22 cellular contexts compared by ENCODE assay signal in the genomic region with DNA sequence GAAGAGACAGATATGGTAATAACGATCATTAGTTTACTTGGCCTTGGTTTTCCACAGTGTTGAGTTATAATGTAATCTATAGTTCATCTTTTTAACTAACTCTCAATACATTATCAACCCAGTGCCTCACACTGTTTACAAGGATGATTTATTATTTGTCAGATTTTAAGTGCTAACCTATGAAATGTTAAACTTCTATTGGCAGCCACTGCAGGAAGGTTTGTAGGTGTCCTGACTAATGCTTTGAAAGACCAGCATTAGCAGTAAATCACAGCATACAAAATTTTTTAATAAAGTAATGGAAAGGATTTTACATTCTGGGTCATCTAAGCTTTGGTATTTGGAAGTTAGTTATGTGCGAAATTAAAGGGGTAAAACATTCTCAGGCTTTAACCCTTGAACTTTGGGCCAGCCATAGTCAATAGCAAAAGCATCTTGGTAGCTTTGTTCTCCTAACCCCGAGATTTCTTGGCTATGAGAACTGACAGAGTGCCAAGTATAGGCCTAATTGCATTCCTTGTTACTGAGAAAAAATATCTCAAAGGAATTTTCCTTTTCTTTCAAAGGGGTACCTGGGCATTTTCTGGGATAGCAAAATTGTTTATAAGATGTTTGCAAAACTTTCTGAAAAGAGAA. TPM values are rescaled to one million over a fixed set of nuclear protein-coding genes. Genes with fewer than 3 reads are reported as not detected.
DNase-seq lines count a peak whose midpoint lies in the region; TF ChIP-seq lines count a peak whose summit lies in the region.
"Had no signal": no experiment of that assay in that cellular context is flagged by ENCODE, and none has a peak within 500 bp of the region (broad histone marks: within the 10 kb centered on the region; RNA-seq: fewer than 3 reads in every experiment).

No MANE protein-coding gene starts in this region.

- H3K9me3 ChIP-seq in mesenchymal stem cell (ENCODE audit: control insufficient read depth, low read length) (no peaks in the 10 kb centered on the region), vagina (no peaks in the 10 kb centered on the region), OCI-LY7 (ENCODE audit: low read length) (no peaks in the 10 kb centered on the region)
- H3K9me3 ChIP-seq: BE2C, gastrocnemius medialis, left lung, uterus had no signal

- H2BK15ac ChIP-seq in mesenchymal stem cell (ENCODE audit: low read depth, poor library complexity, severe bottlenecking): no peak overlapping the region

- in situ Hi-C loops in astrocyte of the spinal cord (cut with HindIII; ENCODE audit: low sequenced_read_pairs): no loop called here

- TF ChIP-seq RAD21 in Ishikawa (IDR thresholded peaks at IDR 0.05; ENCODE audit: low read depth): no peak

- H2AK5ac ChIP-seq in mesenchymal stem cell (ENCODE audit: low read length, severe bottlenecking): no peak overlapping the region

- no peak overlapping the region for H3K23ac ChIP-seq in mesenchymal stem cell (ENCODE audit: low read length in 2 of 2)

- TF ChIP-seq POLR2A in vagina (IDR thresholded peaks at IDR 0.05): no peak

- intact Hi-C loops in vagina (cut with DNase I) (no loop called here), OCI-LY7 (cut with micrococcal nuclease; ENCODE audit: unreplicated experiment) (no loop called here)

- BruUV-seq in OCI-LY7 (replicated peaks; lab: Mats Ljungman, UMichigan): no TSS peak

- DNase-seq in astrocyte of the spinal cord (ENCODE audit: low read depth, low spot score) (peak; percentile 65), mesenchymal stem cell (no peak), vagina (ENCODE audit: extremely low spot score in 2 of 2) (no peak), RPMI8226 (no peak), OCI-LY7 (ENCODE audit: low spot score) (no peak), NCI-H1048 (lab: John Stamatoyannopoulos, UW) (no peak)
- DNase-seq: activated CD4-positive, CD25-positive, alpha-beta regulatory T cell; activated naive CD8-positive, alpha-beta T cell treated with anti-CD3 and anti-CD28 coated beads, Interleukin-2, amount 50 U/mL, for 24 hours; BE2C; gastrocnemius medialis; HCEC 1CT; KG1; left lung; NCI-H1092; NCI-H526; SIG-M5; stimulated activated CD4-positive, alpha-beta T cell treated with anti-CD3 and anti-CD28 coated beads, Interleukin-2, amount 100 ng/mL, for 48 hours; T-helper 17 cell; uterus had no signal

- H4K8ac ChIP-seq in mesenchymal stem cell (ENCODE audit: low read length): no peak overlapping the region

- POLR2A ChIA-PET in OCI-LY7 (lab: Charles Lee): interaction anchor here (0.6 kb wide), 1 partner anchor 28 kb away, joined by 3 read pairs; no protein-coding TSS in a partner anchor

- CTCF ChIA-PET in OCI-LY7 (lab: Charles Lee; ENCODE audit: unreplicated experiment): no interaction called here

- H4K20me1 ChIP-seq in OCI-LY7 (ENCODE audit: insufficient read depth, low read length): no peaks in the 10 kb centered on the region

- no peak overlapping the region for H3K18ac ChIP-seq in mesenchymal stem cell (ENCODE audit: low read depth in 1 of 2, low read length in 2 of 2)

- no peaks in the 10 kb centered on the region for H3K79me2 ChIP-seq in OCI-LY7 (ENCODE audit: insufficient read depth, low read depth, low read length)

- H3K14ac ChIP-seq in mesenchymal stem cell (ENCODE audit: low read length in 2 of 2): no peak overlapping the region

- H2BK120ac ChIP-seq in mesenchymal stem cell (ENCODE audit: low read depth, low read length): no peak overlapping the region

- H4K91ac ChIP-seq in mesenchymal stem cell (ENCODE audit: low read length): no peak overlapping the region

- no peak overlapping the region for H3K9ac ChIP-seq in mesenchymal stem cell (ENCODE audit: low read length)
- H3K9ac ChIP-seq: parathyroid adenoma had no signal

- H3K4me1 ChIP-seq in mesenchymal stem cell (ENCODE audit: control insufficient read depth, insufficient read depth, low read depth, low read length) (peaks cover 6% of the 10 kb centered on the region), vagina (peaks cover 48% of the 10 kb centered on the region), OCI-LY7 (ENCODE audit: insufficient read depth, low read length, poor library complexity, severe bottlenecking) (no peaks in the 10 kb centered on the region)
- H3K4me1 ChIP-seq: BE2C, parathyroid adenoma had no signal

- H3K79me1 ChIP-seq in mesenchymal stem cell (replicated peaks; ENCODE audit: low read length, poor library complexity, severe bottlenecking): peaks cover 13% of the 10 kb centered on the region

- H2AFZ ChIP-seq in mesenchymal stem cell (ENCODE audit: low read depth, low read length) (no peak overlapping the region), OCI-LY7 (ENCODE audit: low read length) (no peak overlapping the region)
- H2AFZ ChIP-seq: parathyroid adenoma had no signal

- H3K27me3 ChIP-seq in mesenchymal stem cell (ENCODE audit: control insufficient read depth in 1 of 2, insufficient read depth in 1 of 2, low read length in 2 of 2): no peaks in the 10 kb centered on the region
- H3K27me3 ChIP-seq in vagina: no peaks in the 10 kb centered on the region
- H3K27me3 ChIP-seq: BE2C, gastrocnemius medialis, left lung, uterus had no signal

- H3K4me3 ChIP-seq in astrocyte of the spinal cord (ENCODE audit: low read depth, low read length) (no peak overlapping the region), mesenchymal stem cell (ENCODE audit: insufficient read depth in 1 of 2, low read depth in 1 of 2, low read length in 2 of 2) (no peak overlapping the region), vagina (no peak overlapping the region), OCI-LY7 (ENCODE audit: low read depth, low read length, poor library complexity, severe bottlenecking) (no peak overlapping the region)
- H3K4me3 ChIP-seq: gastrocnemius medialis, left lung, uterus had no signal

- peaks cover 0 to 3% of the 10 kb centered on the region in 2 experiments for H3K36me3 ChIP-seq in mesenchymal stem cell (ENCODE audit: control insufficient read depth in 1 of 2, insufficient read depth in 2 of 2, low read depth in 1 of 2, low read length in 2 of 2)
- H3K36me3 ChIP-seq in vagina: no peaks in the 10 kb centered on the region
- no peaks in the 10 kb centered on the region for H3K36me3 ChIP-seq in OCI-LY7 (ENCODE audit: insufficient read depth, low read length)
- H3K36me3 ChIP-seq: BE2C, gastrocnemius medialis, left lung, uterus had no signal

- 77% methylated on average over 2 of the region's 3 CpGs for WGBS in mesenchymal stem cell

- no peak for TF ChIP-seq EP300 in Ishikawa (IDR thresholded peaks at IDR 0.05; ENCODE audit: borderline replicate concordance)

- no peak overlapping the region for H2BK12ac ChIP-seq in mesenchymal stem cell (ENCODE audit: low read length in 2 of 2)

- H3K4ac ChIP-seq in mesenchymal stem cell (ENCODE audit: low read depth in 1 of 2, low read length in 2 of 2): no peak overlapping the region

- no peak overlapping the region for H2BK5ac ChIP-seq in mesenchymal stem cell (ENCODE audit: low read depth, low read length, poor library complexity, severe bottlenecking)

- peak overlapping the region; percentile 62 for H3K27ac ChIP-seq in mesenchymal stem cell (ENCODE audit: low read length, poor library complexity, severe bottlenecking)
- H3K27ac ChIP-seq in vagina: peak overlapping the region; percentile 1
- H3K27ac ChIP-seq in OCI-LY7 (ENCODE audit: low read depth, low read length, poor library complexity, severe bottlenecking): no peak overlapping the region
- H3K27ac ChIP-seq: parathyroid adenoma had no signal

- TF ChIP-seq CTCF in astrocyte of the spinal cord (IDR thresholded peaks at IDR 0.05; ENCODE audit: low read depth, low read length) (no peak), vagina (IDR thresholded peaks at IDR 0.05) (no peak), OCI-LY7 (conservative IDR thresholded peaks at IDR 0.05; ENCODE audit: low read length) (no peak)

- no peaks in the 10 kb centered on the region for H3K9me2 ChIP-seq in OCI-LY7 (ENCODE audit: insufficient read depth, low read length)

- H3K4me2 ChIP-seq in mesenchymal stem cell (ENCODE audit: low read length, poor library complexity, severe bottlenecking) (no peak overlapping the region), OCI-LY7 (ENCODE audit: low read length) (no peak overlapping the region)

TF ChIP-seq in Ishikawa, 13 proteins besides CTCF, POLR2A, EP300 and RAD21:
- TF ChIP-seq TEAD4 (IDR thresholded peaks at IDR 0.05): peak; percentile 40
- TF ChIP-seq FOXM1 (IDR thresholded peaks at IDR 0.05; ENCODE audit: borderline replicate concordance, low read depth): no peak
- TF ChIP-seq USF1 (IDR thresholded peaks at IDR 0.05): no peak
- TF ChIP-seq NFIC (IDR thresholded peaks at IDR 0.05): peak; percentile 70
TF ChIP-seq in Ishikawa: peak in this region for 2.

RNA-seq across cellular contexts. Expression of gene SPATS2L, which starts 30.6 kb away (rescaled TPM):
- polyA plus RNA-seq in mesenchymal stem cell (2013, experiment 1 of 2): 377 TPM
- polyA plus RNA-seq in mesenchymal stem cell (2013, experiment 2 of 2): 383 TPM
- 65.6 TPM for total RNA-seq in vagina
- 5.2 and 8.4 TPM in 2 replicates for total RNA-seq in OCI-LY7 (2014; rRNA removed; shearing (Covaris generic))
- total RNA-seq in OCI-LY7 (2022): 3.1 and 6.1 TPM in 2 replicates
- total RNA-seq: G401 had no signal
